ENCODE assay signal across 9 cellular contexts in the genomic region with DNA sequence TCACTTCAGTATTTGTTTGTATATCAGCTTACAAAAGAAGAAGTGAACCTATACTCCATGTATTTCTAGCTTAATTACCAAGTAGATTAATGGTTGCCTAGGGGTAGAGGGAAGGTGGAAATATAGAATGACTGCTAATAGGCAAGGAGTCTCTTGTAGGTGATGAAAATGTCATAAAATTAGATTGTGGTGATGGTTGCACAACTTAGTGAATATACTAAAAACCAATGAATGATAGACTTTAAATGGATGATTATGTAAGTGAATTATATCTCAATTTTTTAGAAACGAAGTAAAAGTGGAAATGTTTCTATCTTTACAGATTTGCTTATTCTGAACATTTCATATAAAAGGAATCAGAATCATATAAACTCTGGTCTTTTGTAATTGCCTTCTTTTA.
"Had no signal": no experiment of that assay in that cellular context is flagged by ENCODE, and none has a peak within 500 bp of the region (broad histone marks: within the 10 kb centered on the region; RNA-seq: fewer than 3 reads in every experiment).

No MANE protein-coding gene starts in this region.

- H3K4me3 ChIP-seq: GM23248, HAP-1 had no signal

- H3K4me1 ChIP-seq: HAP-1 had no signal

- H3K9ac ChIP-seq: GM23248 had no signal

- FAIRE-seq: H1, H54, HepG2 had no signal

- H3K9me3 ChIP-seq: HAP-1 had no signal

- H2AFZ ChIP-seq: GM23248 had no signal

- H3K27ac ChIP-seq: GM23248, HL-60 had no signal

- H3K36me3 ChIP-seq: HAP-1 had no signal

- ATAC-seq: HCT116, HepG2 had no signal

- DNase-seq: GM23248, HFFc6, KG1 had no signal
